18 cellular contexts compared by ENCODE assay signal in genomic region chrX:134654398-134655012, GRCh38. TPM values are rescaled to one million over a fixed set of nuclear protein-coding genes. Genes with fewer than 3 reads are reported as not detected.
DNase-seq lines count a peak whose midpoint lies in the region; ATAC-seq, FAIRE-seq and TF ChIP-seq lines count a peak whose summit lies in the region.
"Had no signal": no experiment of that assay in that cellular context is flagged by ENCODE, and none has a peak within 500 bp of the region (broad histone marks: within the 10 kb centered on the region; RNA-seq: fewer than 3 reads in every experiment).

No MANE protein-coding gene starts in this region.

- FAIRE-seq in GM12891 (lab: Jason Lieb, UNC) = peak; percentile 58
- FAIRE-seq: kidney had no signal

- H3K27me3 Mint-ChIP-seq in activated CD8-positive, alpha-beta memory T cell treated with anti-CD3 and anti-CD28 coated beads, Interleukin-2, amount 10 ng/mL, durations not matched to agents 7 days and 5 days = no peaks in the 10 kb centered on the region
- H3K27me3 Mint-ChIP-seq in nephron (ENCODE audit: low read depth) = no peaks in the 10 kb centered on the region

- H3K9me3 Mint-ChIP-seq in activated CD8-positive, alpha-beta memory T cell treated with anti-CD3 and anti-CD28 coated beads, Interleukin-2, amount 10 ng/mL, durations not matched to agents 7 days and 5 days (ENCODE audit: low read depth) = no peaks in the 10 kb centered on the region
- H3K9me3 Mint-ChIP-seq in nephron = no peaks in the 10 kb centered on the region

- no peak overlapping the region for H3K4me3 Mint-ChIP-seq in activated CD8-positive, alpha-beta memory T cell treated with anti-CD3 and anti-CD28 coated beads, Interleukin-2, amount 10 ng/mL, durations not matched to agents 7 days and 5 days
- H3K4me3 Mint-ChIP-seq in nephron = no peak overlapping the region

- ATAC-seq in GM19463 (IDR thresholded peaks at IDR 0.05; ENCODE audit: unreplicated experiment) = peak; percentile 50
- peak; percentile 67 for ATAC-seq in activated CD8-positive, alpha-beta memory T cell treated with anti-CD3 and anti-CD28 coated beads, Interleukin-2, amount 10 ng/mL, durations not matched to agents 7 days and 5 days
- ATAC-seq: mucosa of descending colon had no signal

- no peak overlapping the region for H3K27ac Mint-ChIP-seq in activated CD8-positive, alpha-beta memory T cell treated with anti-CD3 and anti-CD28 coated beads, Interleukin-2, amount 10 ng/mL, durations not matched to agents 7 days and 5 days
- peak overlapping the region; percentile 13 to 80 (median 36) for H3K27ac Mint-ChIP-seq in nephron

- CTCF ChIA-PET in activated CD8-positive, alpha-beta memory T cell treated with anti-CD3 and anti-CD28 coated beads, Interleukin-2, amount 10 ng/mL, durations not matched to agents 7 days and 5 days (lab: Charles Lee) = no interaction called here

- TF ChIP-seq POLR2A in GM12891 (IDR thresholded peaks at IDR 0.05; ENCODE audit: low read depth, low read length) = no peak

- no peak for TF ChIP-seq CTCF in nephron (IDR thresholded peaks at IDR 0.05; ENCODE audit: unreplicated experiment in 3 of 3)

- H3K4me1 Mint-ChIP-seq in activated CD8-positive, alpha-beta memory T cell treated with anti-CD3 and anti-CD28 coated beads, Interleukin-2, amount 10 ng/mL, durations not matched to agents 7 days and 5 days = peaks cover 9% of the 10 kb centered on the region
- peaks cover 45% of the 10 kb centered on the region for H3K4me1 Mint-ChIP-seq in nephron

- no peaks in the 10 kb centered on the region for H3K36me3 Mint-ChIP-seq in activated CD8-positive, alpha-beta memory T cell treated with anti-CD3 and anti-CD28 coated beads, Interleukin-2, amount 10 ng/mL, durations not matched to agents 7 days and 5 days
- no peaks in the 10 kb centered on the region for H3K36me3 Mint-ChIP-seq in nephron (ENCODE audit: low read depth)

- DNase-seq in GM12891 (ENCODE audit: insufficient read length, low spot score) = no peak
- DNase-seq in activated CD8-positive, alpha-beta memory T cell treated with anti-CD3 and anti-CD28 coated beads, Interleukin-2, amount 10 ng/mL, durations not matched to agents 7 days and 5 days = peak; percentile 40
- DNase-seq in amniotic stem cell (lab: John Stamatoyannopoulos, UW) = no peak
- no peak for DNase-seq in ureter (ENCODE audit: low spot score)
- no peak for DNase-seq in AML-193 (lab: John Stamatoyannopoulos, UW)
- no peak for DNase-seq in cerebellar cortex (ENCODE audit: low spot score)
- DNase-seq: activated CD4-positive, CD25-positive, alpha-beta regulatory T cell treated with anti-CD3 and anti-CD28 coated beads, Interleukin-2, amount 50 U/mL, for 72 hours; DMS53; head of caudate nucleus; kidney; MM.1S; mucosa of descending colon; NCI-H2107; transverse colon had no signal

TF ChIP-seq in GM12891, 5 proteins besides CTCF, POLR2A, EP300 and RAD21:
- TF ChIP-seq PAX5 (IDR thresholded peaks at IDR 0.05; ENCODE audit: insufficient read depth, low read length, severe bottlenecking) (no peak), POU2F2 (IDR thresholded peaks at IDR 0.05; ENCODE audit: low read depth, low read length) (no peak), SPI1 (IDR thresholded peaks at IDR 0.05; ENCODE audit: low read depth, low read length) (no peak), TAF1 (IDR thresholded peaks at IDR 0.05; ENCODE audit: low read depth, low read length) (no peak), POLR2AphosphoS5 (IDR thresholded peaks at IDR 0.05; ENCODE audit: low read depth, low read length) (no peak)

RNA-seq across cellular contexts. Expression of gene PLAC1, which starts 3.8 kb away (rescaled TPM):
- 0.14 TPM for polyA plus RNA-seq in GM12891 (2012; ENCODE audit: low read depth, missing spikeins)
- total RNA-seq in activated CD8-positive, alpha-beta memory T cell treated with anti-CD3 and anti-CD28 coated beads, Interleukin-2, amount 10 ng/mL, durations not matched to agents 7 days and 5 days = not detected
- total RNA-seq in ureter = 0.42 TPM
- total RNA-seq: kidney, mucosa of descending colon, osteoblast had no signal
- polyA plus RNA-seq: adipose tissue had no signal
